In genomic region chr10:123726381-123726780, GRCh38 we compare ENCODE assay signal across 38 cellular contexts.
"Had no signal": no experiment of that assay in that cellular context is flagged by ENCODE, and none has a peak within 500 bp of the region (broad histone marks: within the 10 kb centered on the region; RNA-seq: fewer than 3 reads in every experiment).

No MANE protein-coding gene starts in this region.

- H3K27ac Mint-ChIP-seq: activated CD4-positive, alpha-beta memory T cell treated with anti-CD3 and anti-CD28 coated beads, Interleukin-2, amount 10 ng/mL, durations not matched to agents 7 days and 5 days; activated CD4-positive, alpha-beta T cell treated with anti-CD3 and anti-CD28 coated beads for 36 hours; activated CD4-positive, alpha-beta T cell treated with anti-CD3 and anti-CD28 coated beads, Interleukin-2, amount 10 ng/mL, durations not matched to agents 7 days and 5 days; activated CD8-positive, alpha-beta memory T cell treated with anti-CD3 and anti-CD28 coated beads, Interleukin-2, amount 10 ng/mL, durations not matched to agents 7 days and 5 days; activated CD8-positive, alpha-beta T cell treated with anti-CD3 and anti-CD28 coated beads, Interleukin-2, amount 10 ng/mL, durations not matched to agents 7 days and 5 days; activated naive CD4-positive, alpha-beta T cell treated with anti-CD3 and anti-CD28 coated beads, Interleukin-2, amount 10 ng/mL, durations not matched to agents 7 days and 5 days; activated naive CD4-positive, alpha-beta T cell treated with anti-CD3 and anti-CD28 coated beads, Interleukin-2, amount 50 U/mL, for 24 hours; activated naive CD8-positive, alpha-beta T cell; activated naive CD8-positive, alpha-beta T cell treated with anti-CD3 and anti-CD28 coated beads, Interleukin-2, amount 10 ng/mL, durations not matched to agents 7 days and 5 days; activated naive CD8-positive, alpha-beta T cell treated with anti-CD3 and anti-CD28 coated beads, Interleukin-2, amount 50 U/mL, for 24 hours; activated T-cell treated with anti-CD3 and anti-CD28 coated beads, Interleukin-2, amount 50 U/mL, for 24 hours; activated T-helper 2 cell treated with anti-CD3 and anti-CD28 coated beads, Interferon-gamma antibody, Interleukin-2, Interleukin-4, amounts not matched to agents 10 μg/mL and 5 μg/mL and 100 μg/mL, durations not matched to agents 14 hours and 24 hours and 36 hours; T-helper 1 cell treated with Interleukin-12 subunit alpha and Interleukin-12 subunit beta and Interleukin-4 antibody, amounts not matched to agents 30 μg/mL and 1 μg/mL, for 36 hours; T-helper 2 cell treated with Interferon-gamma antibody and Interleukin-4, amounts not matched to agents 5 μg/mL and 100 μg/mL, for 36 hours; WTC11 had no signal

- H3K4me3 Mint-ChIP-seq: activated CD4-positive, alpha-beta memory T cell treated with anti-CD3 and anti-CD28 coated beads, Interleukin-2, amount 10 ng/mL, durations not matched to agents 7 days and 5 days; activated CD4-positive, alpha-beta T cell treated with anti-CD3 and anti-CD28 coated beads for 36 hours; activated CD4-positive, alpha-beta T cell treated with anti-CD3 and anti-CD28 coated beads, Interleukin-2, amount 10 ng/mL, durations not matched to agents 7 days and 5 days; activated CD8-positive, alpha-beta memory T cell treated with anti-CD3 and anti-CD28 coated beads, Interleukin-2, amount 10 ng/mL, durations not matched to agents 7 days and 5 days; activated CD8-positive, alpha-beta T cell treated with anti-CD3 and anti-CD28 coated beads, Interleukin-2, amount 10 ng/mL, durations not matched to agents 7 days and 5 days; activated naive CD4-positive, alpha-beta T cell treated with anti-CD3 and anti-CD28 coated beads, Interleukin-2, amount 10 ng/mL, durations not matched to agents 7 days and 5 days; activated naive CD4-positive, alpha-beta T cell treated with anti-CD3 and anti-CD28 coated beads, Interleukin-2, amount 50 U/mL, for 24 hours; activated naive CD8-positive, alpha-beta T cell; activated naive CD8-positive, alpha-beta T cell treated with anti-CD3 and anti-CD28 coated beads, Interleukin-2, amount 10 ng/mL, durations not matched to agents 7 days and 5 days; activated naive CD8-positive, alpha-beta T cell treated with anti-CD3 and anti-CD28 coated beads, Interleukin-2, amount 50 U/mL, for 24 hours; activated T-cell treated with anti-CD3 and anti-CD28 coated beads, Interleukin-2, amount 50 U/mL, for 24 hours; T-helper 1 cell treated with Interleukin-12 subunit alpha and Interleukin-12 subunit beta and Interleukin-4 antibody, amounts not matched to agents 30 μg/mL and 1 μg/mL, for 36 hours; T-helper 2 cell treated with Interferon-gamma antibody and Interleukin-4, amounts not matched to agents 5 μg/mL and 100 μg/mL, for 36 hours; WTC11 had no signal

- FAIRE-seq: astrocyte, TTC549 had no signal

- H3K4me1 ChIP-seq: body of pancreas, breast epithelium had no signal

- H3K9me3 Mint-ChIP-seq: activated CD4-positive, alpha-beta T cell treated with anti-CD3 and anti-CD28 coated beads, Interleukin-2, amount 10 ng/mL, durations not matched to agents 7 days and 5 days; activated naive CD4-positive, alpha-beta T cell treated with anti-CD3 and anti-CD28 coated beads, Interleukin-2, amount 10 ng/mL, durations not matched to agents 7 days and 5 days; activated naive CD4-positive, alpha-beta T cell treated with anti-CD3 and anti-CD28 coated beads, Interleukin-2, amount 50 U/mL, for 24 hours; activated naive CD8-positive, alpha-beta T cell treated with anti-CD3 and anti-CD28 coated beads, Interleukin-2, amount 50 U/mL, for 24 hours; activated T-cell treated with anti-CD3 and anti-CD28 coated beads, Interleukin-2, amount 50 U/mL, for 24 hours; activated T-helper 2 cell treated with anti-CD3 and anti-CD28 coated beads, Interferon-gamma antibody, Interleukin-2, Interleukin-4, amounts not matched to agents 10 μg/mL and 5 μg/mL and 100 μg/mL, durations not matched to agents 14 hours and 24 hours and 36 hours; T-helper 1 cell treated with Interleukin-12 subunit alpha and Interleukin-12 subunit beta and Interleukin-4 antibody, amounts not matched to agents 30 μg/mL and 1 μg/mL, for 36 hours; T-helper 2 cell treated with Interferon-gamma antibody and Interleukin-4, amounts not matched to agents 5 μg/mL and 100 μg/mL, for 36 hours had no signal

- H3K27me3 ChIP-seq: body of pancreas, brain microvascular endothelial cell, breast epithelium had no signal

- H3K27me3 Mint-ChIP-seq: activated CD4-positive, alpha-beta memory T cell treated with anti-CD3 and anti-CD28 coated beads, Interleukin-2, amount 10 ng/mL, durations not matched to agents 7 days and 5 days; activated CD4-positive, alpha-beta T cell treated with anti-CD3 and anti-CD28 coated beads for 36 hours; activated CD4-positive, alpha-beta T cell treated with anti-CD3 and anti-CD28 coated beads, Interleukin-2, amount 10 ng/mL, durations not matched to agents 7 days and 5 days; activated CD8-positive, alpha-beta memory T cell treated with anti-CD3 and anti-CD28 coated beads, Interleukin-2, amount 10 ng/mL, durations not matched to agents 7 days and 5 days; activated naive CD4-positive, alpha-beta T cell treated with anti-CD3 and anti-CD28 coated beads, Interleukin-2, amount 10 ng/mL, durations not matched to agents 7 days and 5 days; activated naive CD4-positive, alpha-beta T cell treated with anti-CD3 and anti-CD28 coated beads, Interleukin-2, amount 50 U/mL, for 24 hours; activated naive CD8-positive, alpha-beta T cell; activated naive CD8-positive, alpha-beta T cell treated with anti-CD3 and anti-CD28 coated beads, Interleukin-2, amount 10 ng/mL, durations not matched to agents 7 days and 5 days had no signal

- DNase-seq: activated CD4-positive, alpha-beta memory T cell treated with anti-CD3 and anti-CD28 coated beads, Interleukin-2, amount 10 ng/mL, durations not matched to agents 7 days and 5 days; activated CD4-positive, alpha-beta T cell treated with anti-CD3 and anti-CD28 coated beads for 1 hour; activated CD4-positive, alpha-beta T cell treated with anti-CD3 and anti-CD28 coated beads for 36 hours; activated CD4-positive, alpha-beta T cell treated with anti-CD3 and anti-CD28 coated beads for 48 hours; activated CD4-positive, alpha-beta T cell treated with anti-CD3 and anti-CD28 coated beads, Interleukin-2, amount 10 ng/mL, durations not matched to agents 7 days and 5 days; activated CD4-positive, alpha-beta T cell treated with anti-CD3 and anti-CD28 coated beads, Interleukin-2, amount 50 U/mL, for 48 hours; activated CD4-positive, CD25-positive, alpha-beta regulatory T cell; activated CD8-positive, alpha-beta memory T cell treated with anti-CD3 and anti-CD28 coated beads for 24 hours; activated CD8-positive, alpha-beta memory T cell treated with anti-CD3 and anti-CD28 coated beads, Interleukin-2, amount 10 ng/mL, durations not matched to agents 7 days and 5 days; activated CD8-positive, alpha-beta memory T cell treated with anti-CD3 and anti-CD28 coated beads, Interleukin-2, amount 50 U/mL, for 48 hours; activated CD8-positive, alpha-beta T cell treated with anti-CD3 and anti-CD28 coated beads, Interleukin-2, amount 10 ng/mL, durations not matched to agents 7 days and 5 days; activated effector memory CD4-positive, alpha-beta T cell treated with Interleukin-2 at 50 U/mL for 16 hours; activated gamma-delta T cell; activated naive CD4-positive, alpha-beta T cell treated with anti-CD3 and anti-CD28 coated beads, Interleukin-2, amount 10 ng/mL, durations not matched to agents 7 days and 5 days; activated naive CD4-positive, alpha-beta T cell treated with Interleukin-2 at 50 U/mL for 16 hours; activated naive CD8-positive, alpha-beta T cell treated with anti-CD3 and anti-CD28 coated beads, Interleukin-2, amount 10 ng/mL, durations not matched to agents 7 days and 5 days; activated naive CD8-positive, alpha-beta T cell treated with anti-CD3 and anti-CD28 coated beads, Interleukin-2, amount 50 U/mL, for 24 hours; activated T-cell treated with anti-CD3 and anti-CD28 coated beads, Interleukin-2, amount 50 U/mL, for 24 hours; activated T-cell treated with anti-CD3 and anti-CD28 coated beads, Interleukin-2, amount 50 U/mL, for 48 hours; amygdala; anterior cingulate cortex; body of pancreas; brain microvascular endothelial cell; central memory CD4-positive, alpha-beta T cell; cerebellar nuclear complex; T-helper 1 cell; T-helper 2 cell; T-helper 9 cell; WERI-Rb-1 had no signal

- H3K4me3 ChIP-seq: body of pancreas, breast epithelium had no signal

- H3K9me3 ChIP-seq: body of pancreas had no signal

- H3K27ac ChIP-seq: body of pancreas, brain microvascular endothelial cell, breast epithelium, WERI-Rb-1 had no signal

- H3K36me3 Mint-ChIP-seq: activated CD8-positive, alpha-beta memory T cell treated with anti-CD3 and anti-CD28 coated beads, Interleukin-2, amount 10 ng/mL, durations not matched to agents 7 days and 5 days; activated naive CD4-positive, alpha-beta T cell treated with anti-CD3 and anti-CD28 coated beads, Interleukin-2, amount 10 ng/mL, durations not matched to agents 7 days and 5 days; activated naive CD4-positive, alpha-beta T cell treated with anti-CD3 and anti-CD28 coated beads, Interleukin-2, amount 50 U/mL, for 24 hours; activated naive CD8-positive, alpha-beta T cell; activated naive CD8-positive, alpha-beta T cell treated with anti-CD3 and anti-CD28 coated beads, Interleukin-2, amount 10 ng/mL, durations not matched to agents 7 days and 5 days had no signal

- H3K36me3 ChIP-seq: brain microvascular endothelial cell, breast epithelium, WERI-Rb-1 had no signal

- H3K4me1 Mint-ChIP-seq: activated CD4-positive, alpha-beta memory T cell treated with anti-CD3 and anti-CD28 coated beads, Interleukin-2, amount 10 ng/mL, durations not matched to agents 7 days and 5 days; activated CD4-positive, alpha-beta T cell treated with anti-CD3 and anti-CD28 coated beads for 36 hours; activated CD4-positive, alpha-beta T cell treated with anti-CD3 and anti-CD28 coated beads, Interleukin-2, amount 10 ng/mL, durations not matched to agents 7 days and 5 days; activated CD8-positive, alpha-beta memory T cell treated with anti-CD3 and anti-CD28 coated beads, Interleukin-2, amount 10 ng/mL, durations not matched to agents 7 days and 5 days; activated naive CD4-positive, alpha-beta T cell treated with anti-CD3 and anti-CD28 coated beads, Interleukin-2, amount 10 ng/mL, durations not matched to agents 7 days and 5 days; activated naive CD4-positive, alpha-beta T cell treated with anti-CD3 and anti-CD28 coated beads, Interleukin-2, amount 50 U/mL, for 24 hours; activated naive CD8-positive, alpha-beta T cell treated with anti-CD3 and anti-CD28 coated beads, Interleukin-2, amount 10 ng/mL, durations not matched to agents 7 days and 5 days; activated naive CD8-positive, alpha-beta T cell treated with anti-CD3 and anti-CD28 coated beads, Interleukin-2, amount 50 U/mL, for 24 hours had no signal
